In genomic region chr10:3761916-3762708, GRCh38 we compare ENCODE assay signal across 14 cellular contexts. TPM values are rescaled to one million over a fixed set of nuclear protein-coding genes. Genes with fewer than 3 reads are reported as not detected.
DNase-seq lines count a peak whose midpoint lies in the region; ATAC-seq and TF ChIP-seq lines count a peak whose summit lies in the region.
"Had no signal": no experiment of that assay in that cellular context is flagged by ENCODE, and none has a peak within 500 bp of the region (broad histone marks: within the 10 kb centered on the region; RNA-seq: fewer than 3 reads in every experiment).

No MANE protein-coding gene starts in this region.

- BruUV-seq in PC-3 (replicated peaks; lab: Mats Ljungman, UMichigan): no TSS peak

- H3K27me3 ChIP-seq in H9 (ENCODE audit: insufficient read depth, low read length) (0 out of 2 replicates have a peak, but pooled peaks cover 2% of the 10 kb centered on the region), PC-3 (ENCODE audit: low read length) (no peaks in the 10 kb centered on the region)
- H3K27me3 ChIP-seq: right atrium auricular region, transverse colon had no signal

- H3K9me2 ChIP-seq in PC-3 (replicated peaks; ENCODE audit: low read length): no peaks in the 10 kb centered on the region

- no peaks in the 10 kb centered on the region for H3K79me2 ChIP-seq in H9 (ENCODE audit: insufficient read depth, low read length)
- no peaks in the 10 kb centered on the region for H3K79me2 ChIP-seq in PC-3 (ENCODE audit: low read length)

- no peak overlapping the region for H2BK15ac ChIP-seq in H9 (ENCODE audit: low read depth, low read length)

- no peak overlapping the region for H3T11ph ChIP-seq in H9 (ENCODE audit: low read length)

- no CpG with 5 or more reads among the region's 6 CpGs for WGBS in H9 (ENCODE audit: extremely low coverage, insufficient read length, low lambda C conversion rate)

- no peak overlapping the region for H3K4ac ChIP-seq in H9 (ENCODE audit: low read depth, low read length)

- H3K9ac ChIP-seq in H9 (ENCODE audit: extremely low read depth, insufficient read length, low read length) (no peak overlapping the region), PC-3 (ENCODE audit: low read length) (peak overlapping the region; percentile 96)

- H3K36me3 Mint-ChIP-seq in H9 (ENCODE audit: insufficient read depth in 1 of 3, low read depth in 3 of 3): no peaks in the 10 kb centered on the region
- no peaks in the 10 kb centered on the region for H3K36me3 Mint-ChIP-seq in osteocyte (ENCODE audit: unreplicated experiment)

- H3K14ac ChIP-seq in H9 (ENCODE audit: insufficient read depth, low read length): no peak overlapping the region

- H4K5ac ChIP-seq in H9 (ENCODE audit: insufficient read length, low read depth, low read length): no peak overlapping the region

- no peak overlapping the region for H2BK12ac ChIP-seq in H9 (ENCODE audit: insufficient read length, low read depth, low read length)

- H3K27ac ChIP-seq in H9 (ENCODE audit: insufficient read length, low read depth, low read length): peak overlapping the region; percentile 33
- peak overlapping the region; percentile 100 for H3K27ac ChIP-seq in PC-3 (ENCODE audit: low read length)
- H3K27ac ChIP-seq: right atrium auricular region had no signal

- H3K79me1 ChIP-seq in H9 (ENCODE audit: insufficient read depth, low read depth, low read length, poor library complexity, severe bottlenecking): no peaks in the 10 kb centered on the region

- no peak overlapping the region for H4K8ac ChIP-seq in H9 (replicated peaks; ENCODE audit: insufficient read length, low read depth, low read length)

- no peak overlapping the region for H4K91ac ChIP-seq in H9 (ENCODE audit: insufficient read length, low read depth, low read length)

- H3K27me3 Mint-ChIP-seq in H9 (ENCODE audit: low read depth) (peaks cover 17% of the 10 kb centered on the region), osteocyte (ENCODE audit: unreplicated experiment) (peaks cover 3% of the 10 kb centered on the region)

- TF ChIP-seq CTCF in H9 (conservative IDR thresholded peaks at IDR 0.05) (no peak), PC-3 (conservative IDR thresholded peaks at IDR 0.05; ENCODE audit: low read depth, low read length) (no peak), epithelial cell of esophagus (IDR thresholded peaks at IDR 0.05; ENCODE audit: insufficient read depth, low read depth, low read length, missing control alignments) (no peak), osteocyte (IDR thresholded peaks at IDR 0.05) (no peak)

- H4K20me1 ChIP-seq in H9 (ENCODE audit: control insufficient read depth, insufficient read depth, insufficient read length): no peaks in the 10 kb centered on the region
- no peaks in the 10 kb centered on the region for H4K20me1 ChIP-seq in PC-3 (ENCODE audit: low read length)

- H3F3A ChIP-seq in PC-3 (ENCODE audit: low read length, unreplicated experiment): peaks cover 5% of the 10 kb centered on the region

- peak; percentile 19 for ATAC-seq in PC-3
- ATAC-seq in GM18907 (IDR thresholded peaks at IDR 0.05; ENCODE audit: unreplicated experiment): no peak

- no peak overlapping the region for H2BK20ac ChIP-seq in H9 (ENCODE audit: low read depth, low read length, poor library complexity, severe bottlenecking)

- intact Hi-C loops in PC-3 (cut with micrococcal nuclease): loop anchor here (5.0 kb wide), 2 partner anchors 230 to 295 kb away; no protein-coding TSS in a partner anchor

- H2AK5ac ChIP-seq in H9 (ENCODE audit: insufficient read length, low read length): no peak overlapping the region

- H3K56ac ChIP-seq in H9 (ENCODE audit: insufficient read length, low read depth, low read length): no peak overlapping the region

- no peak overlapping the region for H2BK120ac ChIP-seq in H9 (ENCODE audit: low read depth, low read length, poor library complexity, severe bottlenecking)

- DNase-seq in H9 (peak; percentile 73), PC-3 (peak; percentile 83), epithelial cell of esophagus (ENCODE audit: low read depth) (peak; percentile 86), osteocyte (ENCODE audit: extremely low spot score, unreplicated experiment) (peak; percentile 59), NCI-H1092 treated with DMSO at 0.1 percent for 48 hours (lab: John Stamatoyannopoulos, UW) (no peak), UCSD-AML1 (lab: John Stamatoyannopoulos, UW; ENCODE audit: unreplicated experiment) (no peak), retina (no peak)
- DNase-seq: activated T-cell treated with anti-CD3 and anti-CD28 coated beads, Interleukin-2, amount 50 U/mL, for 4 hours; caudate nucleus; DND-41; NCI-H510A treated with DMSO at 0.1 percent for 48 hours had no signal

- H2AFZ ChIP-seq in H9 (ENCODE audit: low read length) (no peak overlapping the region), PC-3 (ENCODE audit: low read length) (no peak overlapping the region)

- no peaks in the 10 kb centered on the region; the same call in 1 of the 2 replicates for H3K4me1 ChIP-seq in H9 (ENCODE audit: insufficient read depth, low read length)
- H3K4me1 ChIP-seq in PC-3 (ENCODE audit: insufficient read depth, low read length): peaks cover 78% of the 10 kb centered on the region

- H3K36me3 ChIP-seq in PC-3 (ENCODE audit: low read depth, low read length): no peaks in the 10 kb centered on the region
- H3K36me3 ChIP-seq: right atrium auricular region, transverse colon had no signal

- H3K4me3 Mint-ChIP-seq in H9 (no peak overlapping the region; a peak in 1 of 5 replicates), osteocyte (ENCODE audit: unreplicated experiment) (no peak overlapping the region)
- H3K4me3 Mint-ChIP-seq: activated T-cell treated with anti-CD3 and anti-CD28 coated beads, Interleukin-2, amount 50 U/mL, for 4 hours had no signal

- no peaks in the 10 kb centered on the region for H3K9me3 ChIP-seq in H9 (ENCODE audit: control insufficient read depth, low read depth, low read length)
- no peaks in the 10 kb centered on the region for H3K9me3 ChIP-seq in PC-3 (ENCODE audit: low read length)
- H3K9me3 ChIP-seq: right atrium auricular region, transverse colon had no signal

- H3K9me3 Mint-ChIP-seq in H9 (no peaks in the 10 kb centered on the region), osteocyte (ENCODE audit: unreplicated experiment) (no peaks in the 10 kb centered on the region)

- H3K27ac Mint-ChIP-seq in H9 (peak overlapping the region in 1 of 3 experiments; percentile 73; a peak in 2 of 7 replicates), osteocyte (ENCODE audit: unreplicated experiment) (no peak overlapping the region)

- H3K4me2 ChIP-seq in H9 (ENCODE audit: insufficient read depth, insufficient read length, low read length) (no peak overlapping the region), PC-3 (ENCODE audit: low read length) (peak overlapping the region; percentile 79)

- no peak overlapping the region for H3K18ac ChIP-seq in H9 (ENCODE audit: insufficient read length, low read depth, low read length)

- no peak overlapping the region for H3K23ac ChIP-seq in H9 (ENCODE audit: insufficient read length, low read depth, low read length)

- H2BK5ac ChIP-seq in H9 (ENCODE audit: insufficient read length, low read length): no peak overlapping the region

- CTCF ChIA-PET in PC-3 (lab: Charles Lee): no interaction called here

- H3K4me3 ChIP-seq in PC-3 (ENCODE audit: low read length) (peak overlapping the region; percentile 44), epithelial cell of esophagus (ENCODE audit: low read length) (no peak overlapping the region)
- H3K4me3 ChIP-seq: right atrium auricular region, transverse colon had no signal

- POLR2A ChIA-PET in PC-3 (lab: Charles Lee; ENCODE audit: unreplicated experiment): interaction anchor here (0.5 to 1.3 kb wide), 8 partner anchors 20 to 1848 kb away, joined by 3 to 8 read pairs (median 4); no protein-coding TSS in a partner anchor

- H3K4me1 Mint-ChIP-seq in H9 (peaks cover 32 to 41% of the 10 kb centered on the region in 2 experiments), osteocyte (ENCODE audit: unreplicated experiment) (peaks cover 16% of the 10 kb centered on the region)

- H3K23me2 ChIP-seq in H9 (ENCODE audit: insufficient read length, low read depth, low read length, poor library complexity, severe bottlenecking): no peaks in the 10 kb centered on the region

RNA-seq across cellular contexts. Expression of gene KLF6, which starts 22.9 kb away (rescaled TPM):
- total RNA-seq in H9 (2021) (19.3 and 20.9 TPM in 2 replicates), PC-3 (2014; rRNA removed) (94.5 and 112 TPM in 2 replicates), osteocyte (263 and 341 TPM in 2 replicates)

Comparison
In these comparisons a context has a peak if more than half of its experiments do, and no peak if none do; other contexts are left out.
1. DNase-seq: peak in H9 (single experiment), PC-3 (single experiment), epithelial cell of esophagus (single experiment) and osteocyte (single experiment); none in NCI-H1092 treated with DMSO at 0.1 percent for 48 hours (single experiment), UCSD-AML1 (single experiment) and retina (single experiment).